14 cellular contexts compared by ENCODE assay signal in genomic region chr17:66580178-66580577, GRCh38.
DNase-seq lines count a peak whose midpoint lies in the region; ATAC-seq, FAIRE-seq and TF ChIP-seq lines count a peak whose summit lies in the region.
"Had no signal": no experiment of that assay in that cellular context is flagged by ENCODE, and none has a peak within 500 bp of the region (broad histone marks: within the 10 kb centered on the region; RNA-seq: fewer than 3 reads in every experiment).

No MANE protein-coding gene starts in this region.

- POLR2A ChIA-PET in A549 (lab: Yijun Ruan, JAX) (no interaction called here), T-cell (lab: Charles Lee) (interaction anchor here in 1 of 2 donors (0.6 kb wide), 1 partner anchor 237 kb away, joined by 3 read pairs; no protein-coding TSS in a partner anchor)

- TF ChIP-seq POLR2A in A549 (IDR thresholded peaks at IDR 0.05; ENCODE audit: low read length): no peak

- no peaks in the 10 kb centered on the region for H3K9me3 ChIP-seq in A549

- H3K4me2 ChIP-seq in A549: peak overlapping the region; percentile 33

- no peak for FAIRE-seq in A549 (lab: Jason Lieb, UNC)

- no peak overlapping the region for H3K27ac Mint-ChIP-seq in T-cell
- H3K27ac Mint-ChIP-seq: activated CD8-positive, alpha-beta T cell treated with anti-CD3 and anti-CD28 coated beads, Interleukin-2, amount 10 ng/mL, durations not matched to agents 7 days and 5 days; IgD-negative memory B cell had no signal

- no peak for TF ChIP-seq EP300 in A549 (IDR thresholded peaks at IDR 0.05)

- TF ChIP-seq RAD21 in A549 (conservative IDR thresholded peaks at IDR 0.05 in 1 of 2, IDR thresholded peaks at IDR 0.05 in 1 of 2): no peak

- H3K4me1 ChIP-seq in A549: peaks cover 43% of the 10 kb centered on the region

- no peak overlapping the region for H3K4me3 Mint-ChIP-seq in T-cell
- H3K4me3 Mint-ChIP-seq: activated CD8-positive, alpha-beta T cell treated with anti-CD3 and anti-CD28 coated beads, Interleukin-2, amount 10 ng/mL, durations not matched to agents 7 days and 5 days had no signal

- H3K4me1 Mint-ChIP-seq in T-cell: peaks cover 42 to 48% (median 44%) of the 10 kb centered on the region in 3 donors
- H3K4me1 Mint-ChIP-seq: IgD-negative memory B cell had no signal

- H3K9me3 Mint-ChIP-seq in T-cell: peaks cover 0 to 6% (median 2%) of the 10 kb centered on the region in 3 donors

- ATAC-seq in A549 (peak; percentile 28 to 73; a peak in 4 of 6 replicates), T-cell (replicated peaks in 1 of 4) (no peak)
- ATAC-seq: activated CD8-positive, alpha-beta T cell treated with anti-CD3 and anti-CD28 coated beads, Interleukin-2, amount 10 ng/mL, durations not matched to agents 7 days and 5 days; naive thymus-derived CD8-positive, alpha-beta T cell had no signal

- TF ChIP-seq CTCF in A549 (IDR thresholded peaks at IDR 0.05): no peak

- 64% methylated on average over 5 of the region's 5 CpGs for WGBS in A549 (ENCODE audit: missing lambda C conversion rate)

- peak; percentile 26 to 40 for DNase-seq in A549 (ENCODE audit: low read depth in 1 of 2, low spot score in 1 of 2)
- DNase-seq in RPMI7951 (ENCODE audit: low read depth): peak; percentile 43
- DNase-seq in fibroblast of the conjunctiva (ENCODE audit: low read depth): peak; percentile 21
- DNase-seq in mucosa of gallbladder (ENCODE audit: low spot score): peak; percentile 57
- no peak for DNase-seq in NCI-H2171 treated with DMSO at 0.1 percent for 48 hours (lab: John Stamatoyannopoulos, UW)
- DNase-seq in caudate nucleus (lab: John Stamatoyannopoulos, UW): no peak
- no peak for DNase-seq in stimulated activated CD4-positive, alpha-beta T cell treated with anti-CD3 and anti-CD28 coated beads, Interleukin-4, amount 100 ng/mL, for 4 hours
- DNase-seq in T-cell: no peak
- DNase-seq: activated CD8-positive, alpha-beta T cell treated with anti-CD3 and anti-CD28 coated beads, Interleukin-2, amount 10 ng/mL, durations not matched to agents 7 days and 5 days; AML-193; effector CD4-positive, alpha-beta T cell; naive thymus-derived CD8-positive, alpha-beta T cell; NK-92 treated with Interleukin-12 subunit alpha and Interleukin-12 subunit beta, amount 100 ng/mL, for 24 hours had no signal

- peaks cover 43% of the 10 kb centered on the region for H3K36me3 Mint-ChIP-seq in T-cell

- no peaks in the 10 kb centered on the region for H3K27me3 Mint-ChIP-seq in T-cell
- H3K27me3 Mint-ChIP-seq: naive thymus-derived CD8-positive, alpha-beta T cell had no signal

- CTCF ChIA-PET in A549 (lab: Yijun Ruan, JAX): interaction anchor here (0.7 to 2.4 kb wide), 7 partner anchors 9 to 331 kb away, joined by 3 to 8 read pairs (median 4); no protein-coding TSS in a partner anchor
- CTCF ChIA-PET in T-cell (lab: Charles Lee): interaction anchor here in 1 of 2 donors (1.2 kb wide), 1 partner anchor 13 kb away, joined by 3 read pairs; no protein-coding TSS in a partner anchor

- peak overlapping the region; percentile 46 to 71; a peak in 5 of 6 replicates for H3K27ac ChIP-seq in A549
- H3K27ac ChIP-seq in caudate nucleus (ENCODE audit: low read depth, low read length): no peak overlapping the region

- H3K4me3 ChIP-seq in A549: no peak overlapping the region

TF ChIP-seq in A549, 52 proteins besides CTCF, POLR2A, EP300 and RAD21:
- TF ChIP-seq REST (IDR thresholded peaks at IDR 0.05) (no peak), MAX (IDR thresholded peaks at IDR 0.05) (peak; percentile 67)

Comparison
In these comparisons a context has a peak if more than half of its experiments do, and no peak if none do; other contexts are left out.
1. ATAC-seq: peak in A549 (2 of 2); none in T-cell (0 of 4).
2. DNase-seq: peak in A549 (2 of 2), RPMI7951 (single experiment), fibroblast of the conjunctiva (single experiment) and mucosa of gallbladder (single experiment); none in NCI-H2171 treated with DMSO at 0.1 percent for 48 hours (single experiment), caudate nucleus (0 of 61), stimulated activated CD4-positive, alpha-beta T cell treated with anti-CD3 and anti-CD28 coated beads, Interleukin-4, amount 100 ng/mL, for 4 hours (0 of 2) and T-cell (0 of 34).